Comparison of ENCODE assay signal across 19 cellular contexts in the genomic region with DNA sequence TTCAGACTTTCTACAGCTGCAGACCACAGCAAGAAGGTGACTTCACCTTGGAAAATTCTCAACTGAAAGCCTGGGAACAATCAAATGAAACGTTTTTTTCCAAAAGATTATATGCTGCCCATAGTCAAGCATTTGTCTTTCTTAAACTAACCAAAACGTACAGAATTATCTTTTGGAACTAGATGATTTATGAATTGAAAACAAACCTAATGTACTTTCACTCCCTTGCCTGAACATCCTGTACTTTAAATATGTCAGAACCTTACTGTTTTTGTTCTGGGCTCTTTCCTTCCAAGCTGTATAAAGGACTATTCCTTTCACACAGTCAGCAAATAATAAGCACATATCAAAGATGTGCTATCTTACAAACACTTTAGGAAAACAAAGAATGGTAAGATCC.
DNase-seq lines count a peak whose midpoint lies in the region; ATAC-seq, FAIRE-seq and TF ChIP-seq lines count a peak whose summit lies in the region.
"Had no signal": no experiment of that assay in that cellular context is flagged by ENCODE, and none has a peak within 500 bp of the region (broad histone marks: within the 10 kb centered on the region; RNA-seq: fewer than 3 reads in every experiment).

No MANE protein-coding gene starts in this region.

- WGBS in A549 (ENCODE audit: missing lambda C conversion rate), result 18% methylated on average over 2 of the region's 2 CpGs

- H3K9me3 ChIP-seq in A549 (no peaks in the 10 kb centered on the region), MM.1S (replicated peaks; ENCODE audit: insufficient read depth, low read length) (no peaks in the 10 kb centered on the region), endothelial cell of umbilical vein (replicated peaks; ENCODE audit: control insufficient read depth, insufficient read depth, low read length) (no peaks in the 10 kb centered on the region), kidney (ENCODE audit: control insufficient read depth in 1 of 2, low read length in 2 of 2) (no peaks in the 10 kb centered on the region), PC-3 (ENCODE audit: low read length) (no peaks in the 10 kb centered on the region)
- H3K9me3 ChIP-seq: upper lobe of right lung had no signal

- no peak overlapping the region for H3K4me3 Mint-ChIP-seq in mesothelial cell of epicardium
- H3K4me3 Mint-ChIP-seq: GM23338, natural killer cell had no signal

- H3K4me2 ChIP-seq in A549 (no peak overlapping the region), MM.1S (ENCODE audit: low read depth, low read length) (0 out of 2 replicates have a peak overlapping the region, but pooled peaks have one; percentile 7), endothelial cell of umbilical vein (ENCODE audit: insufficient read depth, low read length) (no peak overlapping the region), PC-3 (ENCODE audit: low read length) (no peak overlapping the region)
- H3K4me2 ChIP-seq: GM23338 had no signal

- TF ChIP-seq CTCF in A549 (IDR thresholded peaks at IDR 0.05) (no peak), MM.1S (IDR thresholded peaks at IDR 0.05; ENCODE audit: low read length) (no peak), endothelial cell of umbilical vein (IDR thresholded peaks at IDR 0.05; ENCODE audit: extremely low read depth in 1 of 2, insufficient read depth in 1 of 2, low read depth in 1 of 2, low read length in 2 of 2) (no peak), mesothelial cell of epicardium (IDR thresholded peaks at IDR 0.05; ENCODE audit: unreplicated experiment) (no peak), kidney (IDR thresholded peaks at IDR 0.05; ENCODE audit: borderline replicate concordance, extremely low read depth, insufficient read depth) (no peak), PC-3 (conservative IDR thresholded peaks at IDR 0.05; ENCODE audit: low read depth, low read length) (no peak)

- TF ChIP-seq POLR2A in A549 (IDR thresholded peaks at IDR 0.05; ENCODE audit: low read length), result no peak
- no peak for TF ChIP-seq POLR2A in endothelial cell of umbilical vein (IDR thresholded peaks at IDR 0.05; ENCODE audit: low read depth, low read length)

- no peaks in the 10 kb centered on the region for H3K27me3 ChIP-seq in MM.1S (replicated peaks; ENCODE audit: insufficient read depth, low read length)
- H3K27me3 ChIP-seq in endothelial cell of umbilical vein (ENCODE audit: control insufficient read depth in 2 of 2, insufficient read depth in 2 of 2, low read length in 2 of 2), result no peaks in the 10 kb centered on the region
- no peaks in the 10 kb centered on the region for H3K27me3 ChIP-seq in PC-3 (ENCODE audit: low read length)
- H3K27me3 ChIP-seq: upper lobe of right lung had no signal

- H3K9ac ChIP-seq in MM.1S (ENCODE audit: low read length), result no peak overlapping the region
- H3K9ac ChIP-seq in endothelial cell of umbilical vein (replicated peaks; ENCODE audit: extremely low read depth, insufficient read depth, low read length), result no peak overlapping the region
- no peak overlapping the region for H3K9ac ChIP-seq in kidney (ENCODE audit: low read length in 2 of 2)
- no peak overlapping the region for H3K9ac ChIP-seq in PC-3 (ENCODE audit: low read length)

- no peaks in the 10 kb centered on the region for H4K20me1 ChIP-seq in MM.1S (ENCODE audit: insufficient read depth, low read length)
- H4K20me1 ChIP-seq in endothelial cell of umbilical vein (replicated peaks; ENCODE audit: control insufficient read depth, extremely low read depth, insufficient read depth, low read length), result no peaks in the 10 kb centered on the region
- no peaks in the 10 kb centered on the region for H4K20me1 ChIP-seq in PC-3 (ENCODE audit: low read length)

- H3K4me3 ChIP-seq in A549, result no peak overlapping the region
- no peak overlapping the region for H3K4me3 ChIP-seq in MM.1S (ENCODE audit: low read length)
- no peak overlapping the region for H3K4me3 ChIP-seq in endothelial cell of umbilical vein (replicated peaks in 1 of 3; ENCODE audit: insufficient read depth in 1 of 3, low read depth in 1 of 3, low read length in 3 of 3)
- H3K4me3 ChIP-seq in kidney (ENCODE audit: low read length in 2 of 2), result no peak overlapping the region
- no peak overlapping the region for H3K4me3 ChIP-seq in PC-3 (ENCODE audit: low read length)
- H3K4me3 ChIP-seq: GM23338, upper lobe of right lung had no signal

- dilution Hi-C loops in endothelial cell of umbilical vein (cut with MboI; ENCODE audit: extremely low pct_ligation_motif_present, low sequenced_read_pairs), result no loop called here

- no peaks in the 10 kb centered on the region for H3K36me3 Mint-ChIP-seq in mesothelial cell of epicardium
- H3K36me3 Mint-ChIP-seq: natural killer cell had no signal

- no peaks in the 10 kb centered on the region for H3K9me1 ChIP-seq in endothelial cell of umbilical vein (replicated peaks; ENCODE audit: control insufficient read depth, extremely low read depth, insufficient read depth, low read length)

- BruUV-seq in endothelial cell of umbilical vein (replicated peaks; lab: Mats Ljungman, UMichigan), result no TSS peak
- no TSS peak for BruUV-seq in PC-3 (replicated peaks; lab: Mats Ljungman, UMichigan)

- peak overlapping the region; percentile 77 for H3K27ac Mint-ChIP-seq in mesothelial cell of epicardium
- H3K27ac Mint-ChIP-seq: GM23338 had no signal

- no peaks in the 10 kb centered on the region for H3K9me3 Mint-ChIP-seq in mesothelial cell of epicardium
- H3K9me3 Mint-ChIP-seq: GM23338 had no signal

- H3K4me1 Mint-ChIP-seq in mesothelial cell of epicardium, result peaks cover 50% of the 10 kb centered on the region
- H3K4me1 Mint-ChIP-seq: GM23338 had no signal

- no peaks in the 10 kb centered on the region for H3K27me3 Mint-ChIP-seq in mesothelial cell of epicardium (ENCODE audit: low read depth)

- H2AFZ ChIP-seq in MM.1S (ENCODE audit: low read length) (peak overlapping the region; percentile 22; the same call in 1 of the 2 replicates), endothelial cell of umbilical vein (ENCODE audit: low read depth, low read length) (no peak overlapping the region), PC-3 (ENCODE audit: low read length) (no peak overlapping the region)

- no peaks in the 10 kb centered on the region for H3F3A ChIP-seq in MM.1S (ENCODE audit: insufficient read depth, low read length)
- H3F3A ChIP-seq in PC-3 (ENCODE audit: low read length, unreplicated experiment), result no peaks in the 10 kb centered on the region

- ATAC-seq in A549 (no peak), PC-3 (no peak)
- ATAC-seq: GM23338, natural killer cell, Panc1, upper lobe of right lung had no signal

- FAIRE-seq in A549 (lab: Jason Lieb, UNC), result no peak
- FAIRE-seq in endothelial cell of umbilical vein (lab: Jason Lieb, UNC), result no peak
- FAIRE-seq in kidney (lab: Jason Lieb, UNC), result no peak

- TF ChIP-seq RAD21 in A549 (conservative IDR thresholded peaks at IDR 0.05 in 1 of 2, IDR thresholded peaks at IDR 0.05 in 1 of 2), result no peak

- no peak for DNase-seq in A549 (ENCODE audit: low read depth in 1 of 2, low spot score in 1 of 2)
- DNase-seq in MM.1S, result no peak
- DNase-seq in endothelial cell of umbilical vein (ENCODE audit: low read depth, low spot score), result peak; percentile 35
- no peak for DNase-seq in mesothelial cell of epicardium (ENCODE audit: low spot score in 2 of 2, unreplicated experiment in 2 of 2)
- no peak for DNase-seq in CD1c-positive myeloid dendritic cell (ENCODE audit: extremely low spot score)
- no peak for DNase-seq in kidney
- DNase-seq in 8988T, result no peak
- DNase-seq in PC-3, result no peak
- DNase-seq: activated naive CD4-positive, alpha-beta T cell treated with Interleukin-2 at 50 U/mL for 16 hours; AML-193; DMS53; hippocampal formation; natural killer cell; NCI-H2029; retina; stimulated activated CD4-positive, alpha-beta T cell treated with anti-CD3 and anti-CD28 coated beads, Interleukin-4, amount 100 ng/mL, for 24 hours; upper lobe of right lung had no signal

- H3K36me3 ChIP-seq in MM.1S (replicated peaks; ENCODE audit: insufficient read depth, low read length), result no peaks in the 10 kb centered on the region
- no peaks in the 10 kb centered on the region for H3K36me3 ChIP-seq in endothelial cell of umbilical vein (ENCODE audit: control insufficient read depth in 2 of 2, extremely low read depth in 1 of 2, insufficient read depth in 2 of 2, low read length in 2 of 2)
- no peaks in the 10 kb centered on the region for H3K36me3 ChIP-seq in kidney (ENCODE audit: control insufficient read depth in 1 of 2, insufficient read depth in 2 of 2, low read length in 2 of 2)
- no peaks in the 10 kb centered on the region for H3K36me3 ChIP-seq in PC-3 (ENCODE audit: low read depth, low read length)
- H3K36me3 ChIP-seq: upper lobe of right lung had no signal

- intact Hi-C loops in endothelial cell of umbilical vein (cut with micrococcal nuclease) (loop anchor here (1.0 to 5.0 kb wide), 4 partner anchors 46 to 198 kb away; no protein-coding TSS in a partner anchor), kidney (cut with DNase I) (no loop called here), PC-3 (cut with micrococcal nuclease) (loop anchor here (5.0 kb wide), 1 partner anchor 97 kb away; no protein-coding TSS in a partner anchor)

- no peak for TF ChIP-seq EP300 in A549 (IDR thresholded peaks at IDR 0.05)

- H3K27ac ChIP-seq in A549, result no peak overlapping the region; a peak in 1 of 6 replicates
- H3K27ac ChIP-seq in MM.1S (ENCODE audit: low read length), result no peak overlapping the region
- H3K27ac ChIP-seq in endothelial cell of umbilical vein (ENCODE audit: insufficient read depth, low read depth, low read length), result no peak overlapping the region
- peak overlapping the region in 1 of 2 donors; percentile 44 for H3K27ac ChIP-seq in kidney (ENCODE audit: low read depth in 2 of 2, low read length in 2 of 2)
- H3K27ac ChIP-seq in PC-3 (ENCODE audit: low read length), result no peak overlapping the region
- H3K27ac ChIP-seq: upper lobe of right lung had no signal

- POLR2A ChIA-PET in A549 (lab: Yijun Ruan, JAX), result no interaction called here
- POLR2A ChIA-PET in endothelial cell of umbilical vein (lab: Charles Lee), result no interaction called here
- POLR2A ChIA-PET in PC-3 (lab: Charles Lee; ENCODE audit: unreplicated experiment), result no interaction called here

- H3K79me2 ChIP-seq in MM.1S (ENCODE audit: low read length) (no peaks in the 10 kb centered on the region), endothelial cell of umbilical vein (ENCODE audit: control insufficient read depth, insufficient read depth, low read length) (no peaks in the 10 kb centered on the region), PC-3 (ENCODE audit: low read length) (no peaks in the 10 kb centered on the region)

- H3K4me1 ChIP-seq in A549, result peaks cover 14% of the 10 kb centered on the region; the same call in 2 of the 3 replicates
- peaks cover 18% of the 10 kb centered on the region for H3K4me1 ChIP-seq in MM.1S (ENCODE audit: low read length)
- H3K4me1 ChIP-seq in endothelial cell of umbilical vein (ENCODE audit: control insufficient read depth, extremely low read depth, insufficient read depth, low read length), result peaks cover 23% of the 10 kb centered on the region
- peaks cover 4 to 7% of the 10 kb centered on the region in 2 donors for H3K4me1 ChIP-seq in kidney (ENCODE audit: control insufficient read depth in 1 of 2, insufficient read depth in 1 of 2, low read depth in 1 of 2, low read length in 2 of 2)
- H3K4me1 ChIP-seq in PC-3 (ENCODE audit: insufficient read depth, low read length), result peaks cover 21% of the 10 kb centered on the region

- CTCF ChIA-PET in A549 (lab: Yijun Ruan, JAX) (interaction anchor here (0.6 kb wide), 1 partner anchor 68 kb away, joined by 3 read pairs; no protein-coding TSS in a partner anchor), endothelial cell of umbilical vein (lab: Charles Lee) (no interaction called here), PC-3 (lab: Charles Lee) (interaction anchor here (0.6 kb wide), 1 partner anchor 86 kb away, joined by 5 read pairs; no protein-coding TSS in a partner anchor)

- H3K9me2 ChIP-seq in MM.1S (replicated peaks; ENCODE audit: insufficient read depth, low read length) (no peaks in the 10 kb centered on the region), PC-3 (replicated peaks; ENCODE audit: low read length) (no peaks in the 10 kb centered on the region)
